10 cellular contexts compared by ENCODE assay signal in the genomic region with DNA sequence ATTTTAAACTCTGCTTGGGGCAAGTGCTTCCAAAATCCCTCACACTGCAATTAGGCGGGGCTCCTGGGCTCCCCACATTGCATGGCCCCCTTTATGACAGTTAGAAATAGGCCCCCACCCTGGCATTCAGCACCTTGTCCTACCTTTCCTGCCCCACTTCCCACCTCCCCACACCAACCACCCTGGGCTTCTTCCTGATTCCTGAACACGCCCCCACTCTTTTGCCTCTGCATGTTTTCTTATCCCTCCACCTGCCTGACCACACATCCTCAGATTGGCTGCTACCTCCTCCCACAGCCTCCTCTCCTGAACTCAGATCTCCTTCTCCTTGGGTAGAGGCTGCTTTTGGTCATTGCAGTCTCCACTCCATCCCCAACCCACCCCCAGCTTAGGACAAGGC. TPM values are rescaled to one million over a fixed set of nuclear protein-coding genes. Genes with fewer than 3 reads are reported as not detected.
DNase-seq lines count a peak whose midpoint lies in the region; ATAC-seq, FAIRE-seq and TF ChIP-seq lines count a peak whose summit lies in the region.
"Had no signal": no experiment of that assay in that cellular context is flagged by ENCODE, and none has a peak within 500 bp of the region (broad histone marks: within the 10 kb centered on the region; RNA-seq: fewer than 3 reads in every experiment).

No MANE protein-coding gene starts in this region.

- H3K9me3 ChIP-seq in A549: no peaks in the 10 kb centered on the region
- no peaks in the 10 kb centered on the region for H3K9me3 ChIP-seq in naive thymus-derived CD4-positive, alpha-beta T cell (ENCODE audit: control insufficient read depth in 2 of 3, low read length in 3 of 3)
- H3K9me3 ChIP-seq: MG63 had no signal

- no peak for TF ChIP-seq RAD21 in A549 (conservative IDR thresholded peaks at IDR 0.05 in 1 of 2, IDR thresholded peaks at IDR 0.05 in 1 of 2)

- H3K4me1 Mint-ChIP-seq in GM23338: peaks cover 60% of the 10 kb centered on the region
- peaks cover 34% of the 10 kb centered on the region for H3K4me1 Mint-ChIP-seq in MCF 10A (ENCODE audit: insufficient read depth, unreplicated experiment)
- H3K4me1 Mint-ChIP-seq in naive thymus-derived CD4-positive, alpha-beta T cell: peaks cover 22 to 78% (median 61%) of the 10 kb centered on the region in 7 donors

- TF ChIP-seq CTCF in A549 (IDR thresholded peaks at IDR 0.05): no peak
- no peak for TF ChIP-seq CTCF in GM23338 (conservative IDR thresholded peaks at IDR 0.05; ENCODE audit: low read depth in 2 of 2)
- TF ChIP-seq CTCF in MCF 10A (IDR thresholded peaks at IDR 0.05; ENCODE audit: unreplicated experiment): no peak
- no peak for TF ChIP-seq CTCF in GM10266 (IDR thresholded peaks at IDR 0.05; ENCODE audit: control insufficient read depth, insufficient read depth, low read depth, missing control alignments)

- H3K27ac ChIP-seq in A549 (no peak overlapping the region), GM23338 (ENCODE audit: low read depth) (no peak overlapping the region)
- peak overlapping the region; percentile 18 for H3K27ac ChIP-seq in naive thymus-derived CD4-positive, alpha-beta T cell (ENCODE audit: low read depth, low read length)

- H3K36me3 Mint-ChIP-seq in GM23338 (ENCODE audit: low read depth) (peaks cover under 1% of the 10 kb centered on the region; the same call in 2 of the 3 replicates), MCF 10A (ENCODE audit: insufficient read depth, unreplicated experiment) (peaks cover 5% of the 10 kb centered on the region)
- peaks cover 0 to 15% (median 5%) of the 10 kb centered on the region in 5 donors for H3K36me3 Mint-ChIP-seq in naive thymus-derived CD4-positive, alpha-beta T cell

- no peaks in the 10 kb centered on the region for H3F3A ChIP-seq in GM23338 (replicated peaks; ENCODE audit: low read depth)

- POLR2A ChIA-PET in A549 (lab: Yijun Ruan, JAX) (interaction anchor here (1.7 to 2.4 kb wide), 2 partner anchors 11 kb away, joined by 7 to 12 read pairs; partner anchors contain the start of gene MKNK1), MCF 10A (lab: Yijun Ruan, JAX) (interaction anchor here (0.6 to 5.6 kb wide), 4 partner anchors 11 to 402 kb away, joined by 3 to 73 read pairs (median 13); partner anchors contain the start of gene MKNK1)
- POLR2A ChIA-PET in naive thymus-derived CD4-positive, alpha-beta T cell (lab: Charles Lee): interaction anchor here (1.1 to 6.1 kb wide), 3 partner anchors 8 to 106 kb away, joined by 4 to 110 read pairs (median 4); partner anchors contain the start of gene MKNK1

- no peak overlapping the region for H2AFZ ChIP-seq in GM23338

- no peak for TF ChIP-seq EP300 in A549 (IDR thresholded peaks at IDR 0.05)

- no peaks in the 10 kb centered on the region for H3K79me2 ChIP-seq in GM23338 (replicated peaks; ENCODE audit: insufficient read depth)

- no peak for ATAC-seq in A549
- ATAC-seq in GM23338: no peak
- ATAC-seq in naive thymus-derived CD4-positive, alpha-beta T cell: no peak
- ATAC-seq in GM21390 (IDR thresholded peaks at IDR 0.05; ENCODE audit: unreplicated experiment): no peak
- no peak for ATAC-seq in GM19324 (IDR thresholded peaks at IDR 0.05; ENCODE audit: low FRiP score, unreplicated experiment)

- H3K36me3 ChIP-seq in GM23338 (ENCODE audit: insufficient read depth): no peaks in the 10 kb centered on the region
- peaks cover 0 to 26% (median under 1%) of the 10 kb centered on the region in 3 experiments for H3K36me3 ChIP-seq in naive thymus-derived CD4-positive, alpha-beta T cell (ENCODE audit: control insufficient read depth in 2 of 3, insufficient read depth in 3 of 3, low read length in 3 of 3)
- H3K36me3 ChIP-seq: MG63 had no signal

- no peaks in the 10 kb centered on the region for H4K20me1 ChIP-seq in GM23338 (replicated peaks; ENCODE audit: insufficient read depth)

- peaks cover 20% of the 10 kb centered on the region for H3K27me3 ChIP-seq in GM23338 (ENCODE audit: insufficient read depth)
- no peaks in the 10 kb centered on the region for H3K27me3 ChIP-seq in naive thymus-derived CD4-positive, alpha-beta T cell (ENCODE audit: control insufficient read depth in 2 of 2, insufficient read depth in 2 of 2, low read length in 2 of 2)
- H3K27me3 ChIP-seq: dorsolateral prefrontal cortex, MG63 had no signal

- H3K4me3 ChIP-seq in A549 (no peak overlapping the region), GM23338 (no peak overlapping the region)
- peak overlapping the region; percentile 74 for H3K4me3 ChIP-seq in naive thymus-derived CD4-positive, alpha-beta T cell (ENCODE audit: low read length)

- FAIRE-seq in A549 (lab: Jason Lieb, UNC): no peak

- H3K27me3 Mint-ChIP-seq in GM23338 (ENCODE audit: insufficient read depth, low read depth, poor library complexity) (peaks cover 26% of the 10 kb centered on the region), MCF 10A (ENCODE audit: insufficient read depth, unreplicated experiment) (no peaks in the 10 kb centered on the region)
- H3K27me3 Mint-ChIP-seq in naive thymus-derived CD4-positive, alpha-beta T cell: no peaks in the 10 kb centered on the region

- no peaks in the 10 kb centered on the region for H3K9me2 ChIP-seq in GM23338 (ENCODE audit: insufficient read depth)

- H3K27ac Mint-ChIP-seq in GM23338 (no peak overlapping the region), MCF 10A (ENCODE audit: low read depth, unreplicated experiment) (peak overlapping the region; percentile 89)
- H3K27ac Mint-ChIP-seq in naive thymus-derived CD4-positive, alpha-beta T cell: peak overlapping the region; percentile 78 to 96 (median 87)

- no peaks in the 10 kb centered on the region for H3K9me3 Mint-ChIP-seq in GM23338
- H3K9me3 Mint-ChIP-seq in MCF 10A (ENCODE audit: unreplicated experiment): no peaks in the 10 kb centered on the region
- peaks cover 0 to 1% (median 0%) of the 10 kb centered on the region in 11 donors for H3K9me3 Mint-ChIP-seq in naive thymus-derived CD4-positive, alpha-beta T cell

- WGBS in A549 (ENCODE audit: missing lambda C conversion rate): 84% methylated on average over 2 of the region's 2 CpGs

- H3K4me2 ChIP-seq in A549 (peak overlapping the region; percentile 81), GM23338 (no peak overlapping the region)

- no peak for TF ChIP-seq POLR2A in A549 (IDR thresholded peaks at IDR 0.05; ENCODE audit: low read length)

- H3K4me1 ChIP-seq in A549 (peaks cover 39% of the 10 kb centered on the region), GM23338 (ENCODE audit: insufficient read depth) (peaks cover 34% of the 10 kb centered on the region)
- H3K4me1 ChIP-seq in naive thymus-derived CD4-positive, alpha-beta T cell (ENCODE audit: control insufficient read depth in 2 of 2, insufficient read depth in 2 of 2, low read length in 2 of 2): peaks cover 31 to 37% of the 10 kb centered on the region in 2 donors

- BruUV-seq in MCF 10A (replicated peaks; lab: Mats Ljungman, UMichigan): no TSS peak

- DNase-seq in A549 (ENCODE audit: low read depth in 1 of 2, low spot score in 1 of 2) (no peak), GM23338 (ENCODE audit: low spot score) (no peak), MCF 10A (ENCODE audit: unreplicated experiment) (no peak), iPS-NIHi11 (ENCODE audit: low spot score) (no peak), GM10266 (ENCODE audit: extremely low spot score) (no peak)
- no peak for DNase-seq in naive thymus-derived CD4-positive, alpha-beta T cell
- DNase-seq: dorsolateral prefrontal cortex, MG63 had no signal

- intact Hi-C loops in MCF 10A (cut with micrococcal nuclease): no loop called here
- intact Hi-C loops in naive thymus-derived CD4-positive, alpha-beta T cell (cut with micrococcal nuclease): loop anchor here (5.0 to 10.0 kb wide), 3 partner anchors 33 to 700 kb away; partner anchors contain the start of genes ATPAF1 (in 1 of the 2) and STIL (in 1 of the 2)

- CTCF ChIA-PET in A549 (lab: Yijun Ruan, JAX) (no interaction called here), MCF 10A (lab: Yijun Ruan, JAX) (interaction anchor here (1.3 kb wide), 1 partner anchor 11 kb away, joined by 6 read pairs; the partner anchor contains the start of gene MKNK1)
- CTCF ChIA-PET in naive thymus-derived CD4-positive, alpha-beta T cell (lab: Charles Lee): interaction anchor here (0.6 to 2.1 kb wide), 2 partner anchors 11 to 16 kb away, joined by 4 to 6 read pairs; partner anchors contain the start of gene MKNK1

- H3K4me3 Mint-ChIP-seq in GM23338 (peak overlapping the region; percentile 85; the same call in 1 of the 3 replicates), MCF 10A (ENCODE audit: unreplicated experiment) (peak overlapping the region; percentile 86)
- H3K4me3 Mint-ChIP-seq in naive thymus-derived CD4-positive, alpha-beta T cell: peak overlapping the region; percentile 85 to 96 (median 92)

RNA-seq across cellular contexts. Expression of gene MOB3C, which starts 1.5 kb away (rescaled TPM):
- polyA plus RNA-seq in A549 (2011; rRNA removed) (2.6 and 3.8 TPM in 2 replicates), A549 (2017; fragmentation: RNase III; extraction: RNeasy Plus Mini Kit Qiagen cat#74134 plus additional on column Dnase treatment) (2.4 to 2.9 TPM (median 2.7 TPM) in 3 replicates), GM23338 (2016; fragmentation: Nextera tagmentation; extraction: Ambion mirVana) (0.78 and 1.1 TPM in 2 replicates)
- polyA plus RNA-seq in A549 (2012; cell fraction: cytosol; rRNA removed): 2.2 and 3.6 TPM in 2 replicates
- polyA plus RNA-seq in A549 (2012; cell fraction: nucleus; rRNA removed): 5.1 and 6.5 TPM in 2 replicates
- polyA minus RNA-seq in A549 (2011; rRNA and poly(A)+ RNA removed): 3.4 and 3.6 TPM in 2 replicates
- 6.2 and 6.3 TPM in 2 replicates for total RNA-seq in GM23338 (2014; rRNA removed; shearing (Covaris generic))
- 5.8 and 5.9 TPM in 2 replicates for total RNA-seq in MCF 10A (2022)
- total RNA-seq in naive thymus-derived CD4-positive, alpha-beta T cell: 10 to 100 TPM; 12.1 to 25.8 (median 25.2) TPM
- 10 to 100 TPM in 1 of 2 donors, 1 to 10 TPM in 1; 9.3 to 21.7 TPM for polyA plus RNA-seq in naive thymus-derived CD4-positive, alpha-beta T cell

RNA-seq across cellular contexts. Expression of gene MKNK1, which starts 11.0 kb away (rescaled TPM):
- polyA plus RNA-seq in A549 (2011; rRNA removed) (24.2 and 28.4 TPM in 2 replicates), A549 (2017; fragmentation: RNase III; extraction: RNeasy Plus Mini Kit Qiagen cat#74134 plus additional on column Dnase treatment) (19.6 to 21.4 TPM (median 20.8 TPM) in 3 replicates), GM23338 (2016; fragmentation: Nextera tagmentation; extraction: Ambion mirVana) (15.3 and 20.5 TPM in 2 replicates)
- 18.3 and 19.1 TPM in 2 replicates for polyA plus RNA-seq in A549 (2012; cell fraction: cytosol; rRNA removed)
- polyA plus RNA-seq in A549 (2012; cell fraction: nucleus; rRNA removed): 47.8 and 49.6 TPM in 2 replicates
- polyA minus RNA-seq in A549 (2011; rRNA and poly(A)+ RNA removed): 17.3 and 18.3 TPM in 2 replicates
- total RNA-seq in GM23338 (2014; rRNA removed; shearing (Covaris generic)): 9.7 and 11.8 TPM in 2 replicates
- total RNA-seq in MCF 10A (2022): 25.6 and 33.7 TPM in 2 replicates
- 10 to 100 TPM; 35.8 to 80.1 (median 54.1) TPM for total RNA-seq in naive thymus-derived CD4-positive, alpha-beta T cell
- polyA plus RNA-seq in naive thymus-derived CD4-positive, alpha-beta T cell: 10 to 100 TPM; 21.9 to 23.3 TPM

RNA-seq across cellular contexts. Expression of gene ATPAF1, which starts 53.1 kb away (rescaled TPM):
- polyA plus RNA-seq in A549 (2011; rRNA removed): 63.7 and 74.1 TPM in 2 replicates
- polyA plus RNA-seq in A549 (2012; cell fraction: cytosol; rRNA removed): 27.3 and 30.6 TPM in 2 replicates
- polyA plus RNA-seq in A549 (2012; cell fraction: nucleus; rRNA removed): 11.9 and 13.1 TPM in 2 replicates
- 28.9 to 33.9 TPM (median 31.7 TPM) in 3 replicates for polyA plus RNA-seq in A549 (2017; fragmentation: RNase III; extraction: RNeasy Plus Mini Kit Qiagen cat#74134 plus additional on column Dnase treatment)
- 19.8 and 29.7 TPM in 2 replicates for polyA minus RNA-seq in A549 (2011; rRNA and poly(A)+ RNA removed)
- 45.9 and 67.6 TPM in 2 replicates for total RNA-seq in GM23338 (2014; rRNA removed; shearing (Covaris generic))
- polyA plus RNA-seq in GM23338 (2016; fragmentation: Nextera tagmentation; extraction: Ambion mirVana): 35.9 and 41.2 TPM in 2 replicates
- 43.2 and 44.1 TPM in 2 replicates for total RNA-seq in MCF 10A (2022)
- 10 to 100 TPM; 17.3 to 49.5 (median 28.6) TPM for total RNA-seq in naive thymus-derived CD4-positive, alpha-beta T cell
- 10 to 100 TPM; 78.1 to 82.2 TPM for polyA plus RNA-seq in naive thymus-derived CD4-positive, alpha-beta T cell

RNA-seq across cellular contexts. Expression of gene TEX38, which starts 56.6 kb away (rescaled TPM):
- polyA plus RNA-seq in A549 (2011; rRNA removed) (0.12 TPM in 1 of 2 replicates, not detected in the other), A549 (2017; fragmentation: RNase III; extraction: RNeasy Plus Mini Kit Qiagen cat#74134 plus additional on column Dnase treatment) (not detected in 3 replicates), GM23338 (2016; fragmentation: Nextera tagmentation; extraction: Ambion mirVana) (0.37 TPM in 1 of 2 replicates, not detected in the other)
- polyA plus RNA-seq in A549 (2012; cell fraction: cytosol; rRNA removed): 0.05 TPM in 1 of 2 replicates, not detected in the other
- polyA plus RNA-seq in A549 (2012; cell fraction: nucleus; rRNA removed): 0.14 and 0.34 TPM in 2 replicates
- not detected in 2 replicates for polyA minus RNA-seq in A549 (2011; rRNA and poly(A)+ RNA removed)
- total RNA-seq in GM23338 (2014; rRNA removed; shearing (Covaris generic)): not detected in 2 replicates
- total RNA-seq in MCF 10A (2022): not detected in 2 replicates
- total RNA-seq in naive thymus-derived CD4-positive, alpha-beta T cell: under 1 TPM in 1 of 5 experiments, not detected in 4; 0.49 TPM
- under 1 TPM in 1 of 2 donors, not detected in 1; 0.32 TPM for polyA plus RNA-seq in naive thymus-derived CD4-positive, alpha-beta T cell
